Comparison of ENCODE assay signal across 12 cellular contexts in genomic region chr14:63435204-63435603, GRCh38.
DNase-seq lines count a peak whose midpoint lies in the region; ATAC-seq and TF ChIP-seq lines count a peak whose summit lies in the region.
"Had no signal": no experiment of that assay in that cellular context is flagged by ENCODE, and none has a peak within 500 bp of the region (broad histone marks: within the 10 kb centered on the region; RNA-seq: fewer than 3 reads in every experiment).

No MANE protein-coding gene starts in this region.

- H3K27ac ChIP-seq in layer of hippocampus (ENCODE audit: low read depth, low read length) (peak overlapping the region; percentile 21), suprapubic skin (peak overlapping the region; percentile 33)
- H3K27ac ChIP-seq: cardiac muscle cell, SJSA1 had no signal

- POLR2A ChIA-PET in activated CD8-positive, alpha-beta T cell treated with anti-CD3 and anti-CD28 coated beads, Interleukin-2, amount 10 ng/mL, durations not matched to agents 7 days and 5 days (lab: Charles Lee) = no interaction called here
- POLR2A ChIA-PET in activated CD8-positive, alpha-beta T cell treated with anti-CD3 and anti-CD28 coated beads for 36 hours (lab: Charles Lee) = no interaction called here

- intact Hi-C loops in activated CD8-positive, alpha-beta T cell treated with anti-CD3 and anti-CD28 coated beads for 36 hours (cut with micrococcal nuclease) = no loop called here

- H3K9me3 ChIP-seq in T-helper 17 cell (ENCODE audit: control insufficient read depth, low read length, poor library complexity, severe bottlenecking) (no peaks in the 10 kb centered on the region), suprapubic skin (no peaks in the 10 kb centered on the region)
- H3K9me3 ChIP-seq: SJSA1 had no signal

- no peaks in the 10 kb centered on the region for H3K36me3 ChIP-seq in suprapubic skin
- H3K36me3 ChIP-seq: cardiac muscle cell, SJSA1 had no signal

- WGBS in suprapubic skin = 55% methylated on average over 2 of the region's 2 CpGs

- no peak for ATAC-seq in activated CD8-positive, alpha-beta T cell treated with anti-CD3 and anti-CD28 coated beads, Interleukin-2, amount 10 ng/mL, durations not matched to agents 7 days and 5 days
- no peak for ATAC-seq in activated CD8-positive, alpha-beta T cell treated with anti-CD3 and anti-CD28 coated beads for 36 hours
- ATAC-seq in T-helper 17 cell = no peak

- peak overlapping the region; percentile 37 for H3K27ac Mint-ChIP-seq in activated CD8-positive, alpha-beta T cell treated with anti-CD3 and anti-CD28 coated beads, Interleukin-2, amount 10 ng/mL, durations not matched to agents 7 days and 5 days
- H3K27ac Mint-ChIP-seq in activated CD8-positive, alpha-beta T cell treated with anti-CD3 and anti-CD28 coated beads for 36 hours = no peak overlapping the region
- peak overlapping the region; percentile 84 for H3K27ac Mint-ChIP-seq in T-helper 17 cell

- CTCF ChIA-PET in activated CD8-positive, alpha-beta T cell treated with anti-CD3 and anti-CD28 coated beads, Interleukin-2, amount 10 ng/mL, durations not matched to agents 7 days and 5 days (lab: Charles Lee) = no interaction called here
- CTCF ChIA-PET in activated CD8-positive, alpha-beta T cell treated with anti-CD3 and anti-CD28 coated beads for 36 hours (lab: Charles Lee) = no interaction called here

- H3K36me3 Mint-ChIP-seq in activated CD8-positive, alpha-beta T cell treated with anti-CD3 and anti-CD28 coated beads, Interleukin-2, amount 10 ng/mL, durations not matched to agents 7 days and 5 days (ENCODE audit: low read depth) = peaks cover 5% of the 10 kb centered on the region
- no peaks in the 10 kb centered on the region for H3K36me3 Mint-ChIP-seq in activated CD8-positive, alpha-beta T cell treated with anti-CD3 and anti-CD28 coated beads for 36 hours (ENCODE audit: low read depth)
- peaks cover 2% of the 10 kb centered on the region for H3K36me3 Mint-ChIP-seq in T-helper 17 cell (ENCODE audit: low read depth)

- H3K9me3 Mint-ChIP-seq in activated CD8-positive, alpha-beta T cell treated with anti-CD3 and anti-CD28 coated beads, Interleukin-2, amount 10 ng/mL, durations not matched to agents 7 days and 5 days (ENCODE audit: insufficient read depth) = no peaks in the 10 kb centered on the region
- H3K9me3 Mint-ChIP-seq in activated CD8-positive, alpha-beta T cell treated with anti-CD3 and anti-CD28 coated beads for 36 hours = no peaks in the 10 kb centered on the region

- H3K4me1 ChIP-seq in suprapubic skin = peaks cover 45% of the 10 kb centered on the region

- TF ChIP-seq POLR2A in suprapubic skin (IDR thresholded peaks at IDR 0.05) = no peak

- H3K4me3 ChIP-seq in suprapubic skin = no peak overlapping the region
- H3K4me3 ChIP-seq: cardiac muscle cell, SJSA1 had no signal

- H3K4me3 Mint-ChIP-seq in activated CD8-positive, alpha-beta T cell treated with anti-CD3 and anti-CD28 coated beads, Interleukin-2, amount 10 ng/mL, durations not matched to agents 7 days and 5 days = no peak overlapping the region
- no peak overlapping the region for H3K4me3 Mint-ChIP-seq in activated CD8-positive, alpha-beta T cell treated with anti-CD3 and anti-CD28 coated beads for 36 hours
- peak overlapping the region; percentile 62 for H3K4me3 Mint-ChIP-seq in T-helper 17 cell

- H3K27me3 Mint-ChIP-seq in activated CD8-positive, alpha-beta T cell treated with anti-CD3 and anti-CD28 coated beads, Interleukin-2, amount 10 ng/mL, durations not matched to agents 7 days and 5 days (ENCODE audit: low read depth) = no peaks in the 10 kb centered on the region
- no peaks in the 10 kb centered on the region for H3K27me3 Mint-ChIP-seq in activated CD8-positive, alpha-beta T cell treated with anti-CD3 and anti-CD28 coated beads for 36 hours
- no peaks in the 10 kb centered on the region for H3K27me3 Mint-ChIP-seq in T-helper 17 cell

- TF ChIP-seq EP300 in suprapubic skin (IDR thresholded peaks at IDR 0.05) = no peak

- no peak for TF ChIP-seq CTCF in activated CD8-positive, alpha-beta T cell treated with anti-CD3 and anti-CD28 coated beads for 36 hours (IDR thresholded peaks at IDR 0.05)
- no peak for TF ChIP-seq CTCF in suprapubic skin (IDR thresholded peaks at IDR 0.05)

- no peaks in the 10 kb centered on the region for H3K27me3 ChIP-seq in layer of hippocampus (ENCODE audit: control insufficient read depth, insufficient read depth, low read length)
- no peaks in the 10 kb centered on the region for H3K27me3 ChIP-seq in suprapubic skin
- H3K27me3 ChIP-seq: cardiac muscle cell, SJSA1 had no signal

- peaks cover 57% of the 10 kb centered on the region for H3K4me1 Mint-ChIP-seq in activated CD8-positive, alpha-beta T cell treated with anti-CD3 and anti-CD28 coated beads, Interleukin-2, amount 10 ng/mL, durations not matched to agents 7 days and 5 days (ENCODE audit: low read depth)
- H3K4me1 Mint-ChIP-seq in activated CD8-positive, alpha-beta T cell treated with anti-CD3 and anti-CD28 coated beads for 36 hours (ENCODE audit: low read depth) = peaks cover 60% of the 10 kb centered on the region
- H3K4me1 Mint-ChIP-seq in T-helper 17 cell = peaks cover 59% of the 10 kb centered on the region

- no peak for DNase-seq in activated CD8-positive, alpha-beta T cell treated with anti-CD3 and anti-CD28 coated beads, Interleukin-2, amount 10 ng/mL, durations not matched to agents 7 days and 5 days
- DNase-seq in activated CD8-positive, alpha-beta T cell treated with anti-CD3 and anti-CD28 coated beads for 36 hours = no peak
- DNase-seq in T-helper 17 cell (no peak), suprapubic skin (ENCODE audit: low spot score in 2 of 2) (no peak), epidermal melanocyte (ENCODE audit: insufficient read length, low spot score) (no peak), amniotic stem cell (lab: John Stamatoyannopoulos, UW) (no peak)
- no peak for DNase-seq in effector CD4-positive, alpha-beta T cell
- DNase-seq: NCI-H526; stimulated activated CD4-positive, alpha-beta T cell treated with anti-CD3 and anti-CD28 coated beads, Interleukin-12 subunit alpha, Interleukin-12 subunit beta, amount 100 ng/mL, for 4 hours had no signal
